20 cellular contexts compared by ENCODE assay signal in the genomic region with DNA sequence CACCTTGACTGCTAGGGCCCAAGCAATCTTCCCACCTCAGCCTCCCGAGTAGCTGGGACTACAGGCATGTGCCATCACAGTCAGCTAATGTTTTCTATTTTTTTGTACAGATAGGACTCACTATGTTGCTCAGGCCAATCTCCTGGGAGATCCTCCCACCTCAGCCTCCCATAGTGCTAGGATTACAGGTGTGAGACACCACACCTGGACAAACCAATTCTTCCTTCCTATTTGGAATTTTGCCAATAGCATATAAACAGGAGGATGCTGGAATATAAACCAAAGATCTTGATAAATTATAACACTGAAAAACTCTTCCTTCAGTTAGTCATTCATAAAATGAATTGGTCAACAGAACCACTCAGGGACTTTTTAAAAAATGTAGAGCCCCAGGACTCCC. TPM values are rescaled to one million over a fixed set of nuclear protein-coding genes. Genes with fewer than 3 reads are reported as not detected.
DNase-seq lines count a peak whose midpoint lies in the region; ATAC-seq and TF ChIP-seq lines count a peak whose summit lies in the region.
"Had no signal": no experiment of that assay in that cellular context is flagged by ENCODE, and none has a peak within 500 bp of the region (broad histone marks: within the 10 kb centered on the region; RNA-seq: fewer than 3 reads in every experiment).

No MANE protein-coding gene starts in this region.

- no peak overlapping the region for H4K5ac ChIP-seq in mesendoderm (ENCODE audit: low read length)

- WGBS in mesendoderm (ENCODE audit: extremely low coverage, insufficient coverage, low lambda C conversion rate): no CpG with 5 or more reads among the region's 1 CpG

- peaks cover 43% of the 10 kb centered on the region for H3K4me1 Mint-ChIP-seq in activated naive CD8-positive, alpha-beta T cell (ENCODE audit: low read depth)
- H3K4me1 Mint-ChIP-seq in activated naive CD8-positive, alpha-beta T cell treated with anti-CD3 and anti-CD28 coated beads for 36 hours: peaks cover 30% of the 10 kb centered on the region
- H3K4me1 Mint-ChIP-seq in activated T-helper 17 cell treated with anti-CD3 and anti-CD28 coated beads, Interleukin-2, amount 50 U/mL, for 72 hours: peaks cover 18% of the 10 kb centered on the region
- peaks cover 6 to 35% of the 10 kb centered on the region in 2 donors for H3K4me1 Mint-ChIP-seq in effector memory CD8-positive, alpha-beta T cell (ENCODE audit: low read depth in 2 of 2)

- no peak overlapping the region for H3K4me2 ChIP-seq in osteoblast (ENCODE audit: insufficient read depth, low read length)
- H3K4me2 ChIP-seq in mesendoderm (ENCODE audit: low read length): no peak overlapping the region

- H3K56ac ChIP-seq in mesendoderm (ENCODE audit: low read length): no peak overlapping the region

- no peak overlapping the region for H3K4me3 ChIP-seq in osteoblast (ENCODE audit: insufficient read depth, low read length)
- H3K4me3 ChIP-seq in mesendoderm (ENCODE audit: low read length): no peak overlapping the region

- no peak overlapping the region for H3K4ac ChIP-seq in mesendoderm (ENCODE audit: low read depth, low read length)

- H3K9me3 Mint-ChIP-seq in activated naive CD8-positive, alpha-beta T cell (ENCODE audit: low read depth): no peaks in the 10 kb centered on the region
- no peaks in the 10 kb centered on the region for H3K9me3 Mint-ChIP-seq in activated naive CD8-positive, alpha-beta T cell treated with anti-CD3 and anti-CD28 coated beads for 36 hours
- H3K9me3 Mint-ChIP-seq in activated T-helper 17 cell treated with anti-CD3 and anti-CD28 coated beads, Interleukin-2, amount 50 U/mL, for 72 hours: no peaks in the 10 kb centered on the region
- H3K9me3 Mint-ChIP-seq in effector memory CD8-positive, alpha-beta T cell: no peaks in the 10 kb centered on the region

- peaks cover 3% of the 10 kb centered on the region for H3K79me1 ChIP-seq in mesendoderm (ENCODE audit: low read length)

- no peak for DNase-seq in activated naive CD8-positive, alpha-beta T cell treated with anti-CD3 and anti-CD28 coated beads for 36 hours
- DNase-seq in effector memory CD8-positive, alpha-beta T cell: no peak
- DNase-seq in osteoblast (ENCODE audit: insufficient read length, low spot score, missing footprints) (no peak), NCI-H2196 (lab: John Stamatoyannopoulos, UW; ENCODE audit: unreplicated experiment) (no peak), mesendoderm (no peak)
- DNase-seq: Caco-2; DMS153; H7; Karpas-422; MM.1S; NCI-H1105 treated with DMSO at 0.1 percent for 48 hours; NCI-H1694 treated with DMSO at 0.1 percent for 48 hours; NCI-H2107; NCI-H226; NCI-H69; NK-92 treated with Interleukin-12 subunit alpha and Interleukin-12 subunit beta, amount 100 ng/mL, for 24 hours; SHP77 had no signal

- no peaks in the 10 kb centered on the region for H3K9me3 ChIP-seq in osteoblast (ENCODE audit: low read depth, low read length)
- H3K9me3 ChIP-seq: Caco-2 had no signal

- H3K79me2 ChIP-seq in osteoblast (ENCODE audit: insufficient read depth, low read length) (peaks cover 74% of the 10 kb centered on the region), mesendoderm (ENCODE audit: control insufficient read depth, insufficient read depth, low read length) (peaks cover 6% of the 10 kb centered on the region)

- TF ChIP-seq CTCF in osteoblast (IDR thresholded peaks at IDR 0.05; ENCODE audit: extremely low read depth, low read depth, low read length): no peak

- no peak overlapping the region for H2BK120ac ChIP-seq in mesendoderm (ENCODE audit: low read depth, low read length)

- no peak overlapping the region for H2BK5ac ChIP-seq in mesendoderm (ENCODE audit: low read length)

- no peak overlapping the region for H2BK15ac ChIP-seq in mesendoderm (replicated peaks; ENCODE audit: low read depth)

- peaks cover 14% of the 10 kb centered on the region for H3K4me1 ChIP-seq in osteoblast (ENCODE audit: insufficient read depth, low read length)
- H3K4me1 ChIP-seq in mesendoderm (ENCODE audit: control insufficient read depth, low read depth, low read length): no peaks in the 10 kb centered on the region

- H3K27me3 Mint-ChIP-seq in activated naive CD8-positive, alpha-beta T cell: no peaks in the 10 kb centered on the region
- no peaks in the 10 kb centered on the region for H3K27me3 Mint-ChIP-seq in activated naive CD8-positive, alpha-beta T cell treated with anti-CD3 and anti-CD28 coated beads for 36 hours
- H3K27me3 Mint-ChIP-seq in activated T-helper 17 cell treated with anti-CD3 and anti-CD28 coated beads, Interleukin-2, amount 50 U/mL, for 72 hours: no peaks in the 10 kb centered on the region
- H3K27me3 Mint-ChIP-seq in effector memory CD8-positive, alpha-beta T cell: no peaks in the 10 kb centered on the region

- H3K27me3 ChIP-seq in osteoblast (ENCODE audit: insufficient read depth, low read length) (no peaks in the 10 kb centered on the region), mesendoderm (ENCODE audit: insufficient read depth, low read length, poor library complexity) (no peaks in the 10 kb centered on the region)

- ATAC-seq in activated T-helper 17 cell treated with anti-CD3 and anti-CD28 coated beads, Interleukin-2, amount 50 U/mL, for 72 hours (replicated peaks): no peak
- no peak for ATAC-seq in effector memory CD8-positive, alpha-beta T cell (replicated peaks)

- no peak overlapping the region for H3K4me3 Mint-ChIP-seq in activated naive CD8-positive, alpha-beta T cell
- H3K4me3 Mint-ChIP-seq in activated naive CD8-positive, alpha-beta T cell treated with anti-CD3 and anti-CD28 coated beads for 36 hours: no peak overlapping the region
- no peak overlapping the region for H3K4me3 Mint-ChIP-seq in activated T-helper 17 cell treated with anti-CD3 and anti-CD28 coated beads, Interleukin-2, amount 50 U/mL, for 72 hours
- H3K4me3 Mint-ChIP-seq in effector memory CD8-positive, alpha-beta T cell: no peak overlapping the region

- peaks cover 6% of the 10 kb centered on the region for H4K20me1 ChIP-seq in osteoblast (ENCODE audit: insufficient read depth, low read length)

- no peak overlapping the region for H4K8ac ChIP-seq in mesendoderm (ENCODE audit: low read depth, low read length)

- H3K36me3 ChIP-seq in osteoblast (ENCODE audit: insufficient read depth, low read length) (peaks cover 72% of the 10 kb centered on the region), mesendoderm (ENCODE audit: control insufficient read depth, insufficient read depth, low read length) (peaks cover 12% of the 10 kb centered on the region)

- H3K27ac ChIP-seq in osteoblast (ENCODE audit: low read depth, low read length): peak overlapping the region; percentile 12
- H3K27ac ChIP-seq in mesendoderm (ENCODE audit: low read depth, low read length): no peak overlapping the region

- H3K23ac ChIP-seq in mesendoderm (ENCODE audit: low read length): no peak overlapping the region

- H3K36me3 Mint-ChIP-seq in activated naive CD8-positive, alpha-beta T cell: peaks cover 24% of the 10 kb centered on the region
- H3K36me3 Mint-ChIP-seq in activated naive CD8-positive, alpha-beta T cell treated with anti-CD3 and anti-CD28 coated beads for 36 hours: peaks cover 18% of the 10 kb centered on the region
- peaks cover 97% of the 10 kb centered on the region for H3K36me3 Mint-ChIP-seq in activated T-helper 17 cell treated with anti-CD3 and anti-CD28 coated beads, Interleukin-2, amount 50 U/mL, for 72 hours (ENCODE audit: low read depth)
- H3K36me3 Mint-ChIP-seq in effector memory CD8-positive, alpha-beta T cell (ENCODE audit: insufficient read depth): peaks cover 92% of the 10 kb centered on the region

- H3K9ac ChIP-seq in mesendoderm (ENCODE audit: low read length): no peak overlapping the region

- H3K18ac ChIP-seq in mesendoderm (ENCODE audit: low read length): no peak overlapping the region

- H3K27ac Mint-ChIP-seq in activated naive CD8-positive, alpha-beta T cell: peak overlapping the region; percentile 85
- H3K27ac Mint-ChIP-seq in activated naive CD8-positive, alpha-beta T cell treated with anti-CD3 and anti-CD28 coated beads for 36 hours: no peak overlapping the region
- H3K27ac Mint-ChIP-seq in activated T-helper 17 cell treated with anti-CD3 and anti-CD28 coated beads, Interleukin-2, amount 50 U/mL, for 72 hours: peak overlapping the region; percentile 87
- H3K27ac Mint-ChIP-seq in effector memory CD8-positive, alpha-beta T cell: peak overlapping the region; percentile 12

- no peak overlapping the region for H2AFZ ChIP-seq in osteoblast (ENCODE audit: low read length)

- no peak overlapping the region for H2AK5ac ChIP-seq in mesendoderm (ENCODE audit: low read length)

RNA-seq across cellular contexts. Expression of a gene that starts 8.4 kb away (rescaled TPM):
- 100 to 1,000 TPM; 160 to 174 TPM for total RNA-seq in activated naive CD8-positive, alpha-beta T cell treated with anti-CD3 and anti-CD28 coated beads for 36 hours
- 100 to 1,000 TPM; 187 to 214 TPM for total RNA-seq in activated T-helper 17 cell treated with anti-CD3 and anti-CD28 coated beads, Interleukin-2, amount 50 U/mL, for 72 hours
- 90.5 and 103 TPM in 2 replicates for total RNA-seq in osteoblast
- 212 TPM for polyA plus RNA-seq in mesendoderm (2013, experiment 1 of 2)
- polyA plus RNA-seq in mesendoderm (2013, experiment 2 of 2): 206 TPM

RNA-seq across cellular contexts. Expression of a gene that starts 8.7 kb away (rescaled TPM):
- 10 to 100 TPM; 52.0 to 57.0 TPM for total RNA-seq in activated naive CD8-positive, alpha-beta T cell treated with anti-CD3 and anti-CD28 coated beads for 36 hours
- total RNA-seq in activated T-helper 17 cell treated with anti-CD3 and anti-CD28 coated beads, Interleukin-2, amount 50 U/mL, for 72 hours: 10 to 100 TPM; 40.3 to 53.4 TPM
- total RNA-seq in osteoblast: 41.5 and 43.1 TPM in 2 replicates
- polyA plus RNA-seq in mesendoderm (2013, experiment 1 of 2): 37.0 TPM
- polyA plus RNA-seq in mesendoderm (2013, experiment 2 of 2): 35.2 TPM

RNA-seq across cellular contexts. Expression of a gene that starts 18.2 kb away (rescaled TPM):
- not detected for total RNA-seq in activated naive CD8-positive, alpha-beta T cell treated with anti-CD3 and anti-CD28 coated beads for 36 hours
- total RNA-seq in activated T-helper 17 cell treated with anti-CD3 and anti-CD28 coated beads, Interleukin-2, amount 50 U/mL, for 72 hours: not detected
- under 0.01 TPM in 1 of 2 replicates, not detected in the other for total RNA-seq in osteoblast
- polyA plus RNA-seq in mesendoderm (2013, experiment 1 of 2): 0.04 TPM
- polyA plus RNA-seq in mesendoderm (2013, experiment 2 of 2): 0.06 TPM
- total RNA-seq: Caco-2, OCI-LY7 had no signal

RNA-seq across cellular contexts. Expression of a gene that starts 29.2 kb away (rescaled TPM):
- total RNA-seq in activated naive CD8-positive, alpha-beta T cell treated with anti-CD3 and anti-CD28 coated beads for 36 hours: under 1 TPM; 0.49 to 0.52 TPM
- under 1 TPM; 0.48 TPM for total RNA-seq in activated T-helper 17 cell treated with anti-CD3 and anti-CD28 coated beads, Interleukin-2, amount 50 U/mL, for 72 hours
- total RNA-seq in osteoblast: 3.3 and 3.5 TPM in 2 replicates
- polyA plus RNA-seq in mesendoderm (2013, experiment 1 of 2): 11.2 TPM
- polyA plus RNA-seq in mesendoderm (2013, experiment 2 of 2): 10.8 TPM

RNA-seq across cellular contexts. Expression of a gene that starts 32.5 kb away (rescaled TPM):
- total RNA-seq in activated naive CD8-positive, alpha-beta T cell treated with anti-CD3 and anti-CD28 coated beads for 36 hours: under 1 TPM; 0.45 to 0.68 TPM
- total RNA-seq in activated T-helper 17 cell treated with anti-CD3 and anti-CD28 coated beads, Interleukin-2, amount 50 U/mL, for 72 hours: not detected
- not detected in 2 replicates for total RNA-seq in osteoblast
- 0.04 TPM for polyA plus RNA-seq in mesendoderm (2013, experiment 1 of 2)
- 0.07 TPM for polyA plus RNA-seq in mesendoderm (2013, experiment 2 of 2)
- total RNA-seq: Caco-2, H7 had no signal
